Comparison of ENCODE assay signal across 1 cellular context in genomic region chr3:138378990-138379389, GRCh38.
TF ChIP-seq lines count a peak whose summit lies in the region.

No MANE protein-coding gene starts in this region.

TF ChIP-seq in HepG2, 621 proteins besides CTCF, POLR2A, EP300 and RAD21:
- TF ChIP-seq ZHX2 (IDR thresholded peaks at IDR 0.05; ENCODE audit: low read depth) (no peak), ZHX2 (CRISPR knock-in tag; IDR thresholded peaks at IDR 0.05; ENCODE audit: borderline replicate concordance) (no peak), FOXA1 (IDR thresholded peaks at IDR 0.05) (no peak), FOXA1 (CRISPR knock-in tag; IDR thresholded peaks at IDR 0.05) (0 out of 2 replicates have a peak, but pooled peaks have one; percentile 11)
